15 cellular contexts compared by ENCODE assay signal in the genomic region with DNA sequence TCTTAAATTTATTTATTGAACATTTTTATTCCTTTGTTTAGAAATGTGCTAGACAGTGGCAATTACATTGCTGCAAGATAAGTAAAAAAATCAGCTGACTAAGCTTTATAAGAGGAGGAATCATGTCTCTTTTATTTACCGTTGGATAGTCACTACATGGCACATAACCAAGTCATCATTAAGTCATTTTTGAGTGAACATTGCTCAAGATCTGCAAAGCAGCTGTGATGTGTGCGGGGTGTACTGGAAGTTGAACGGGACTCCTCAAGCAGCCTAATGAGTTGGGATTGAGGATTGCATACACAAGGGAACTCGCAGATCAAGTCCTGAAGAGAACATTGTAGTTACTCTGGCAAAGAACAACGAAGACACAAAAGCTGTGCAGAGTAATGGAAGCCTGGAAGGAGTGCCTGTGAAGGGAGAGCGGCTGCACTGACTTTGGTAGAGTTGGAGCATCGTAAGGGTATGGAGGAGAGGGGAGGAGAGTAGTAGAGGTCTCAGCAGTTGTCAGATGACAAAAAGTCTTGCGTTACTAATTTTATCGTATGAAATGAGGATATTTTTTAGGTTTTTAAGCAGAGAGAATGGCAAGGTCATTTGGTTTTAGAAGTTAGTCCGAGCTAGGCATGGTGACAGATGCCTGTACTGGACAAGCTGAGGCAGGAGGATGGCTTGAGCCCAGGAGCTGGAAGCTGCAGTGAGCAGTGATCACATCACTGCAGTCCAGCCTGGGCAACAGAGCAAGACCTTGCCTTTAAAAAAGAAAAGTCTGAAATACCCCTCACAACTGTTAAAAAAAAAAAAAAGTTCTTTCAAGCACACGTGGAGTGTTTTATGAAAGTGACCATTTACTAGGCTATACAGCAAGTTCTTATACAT.
DNase-seq lines count a peak whose midpoint lies in the region; ATAC-seq and TF ChIP-seq lines count a peak whose summit lies in the region.
"Had no signal": no experiment of that assay in that cellular context is flagged by ENCODE, and none has a peak within 500 bp of the region (broad histone marks: within the 10 kb centered on the region; RNA-seq: fewer than 3 reads in every experiment).

No MANE protein-coding gene starts in this region.

- H3K4me1 ChIP-seq in HUES6 (ENCODE audit: control insufficient read depth, insufficient read depth, low read length): peaks cover 48% of the 10 kb centered on the region
- peaks cover 4% of the 10 kb centered on the region for H3K4me1 ChIP-seq in lower lobe of right lung

- intact Hi-C loops in lower lobe of right lung (cut with DNase I): no loop called here

- no peaks in the 10 kb centered on the region for H3K27me3 ChIP-seq in HUES6 (ENCODE audit: control insufficient read depth, insufficient read depth, low read length)
- peaks cover 2% of the 10 kb centered on the region for H3K27me3 ChIP-seq in lower lobe of right lung (ENCODE audit: low read depth)

- peak; percentile 29 to 67 for ATAC-seq in lower lobe of right lung
- ATAC-seq in HG03095 (IDR thresholded peaks at IDR 0.05; ENCODE audit: unreplicated experiment): no peak

- TF ChIP-seq CTCF in AG04449 (IDR thresholded peaks at IDR 0.05; ENCODE audit: insufficient read depth, low read length, missing control alignments): no peak
- TF ChIP-seq CTCF in lower lobe of right lung (IDR thresholded peaks at IDR 0.05): no peak

- no peak overlapping the region for H3K9ac ChIP-seq in HUES6 (ENCODE audit: low read length)

- DNase-seq in AG04449 (ENCODE audit: low read depth, low spot score): peak; percentile 72
- peak; percentile 92 for DNase-seq in fibroblast of gingiva (ENCODE audit: low read depth)
- no peak for DNase-seq in lower lobe of right lung
- DNase-seq in NCI-H1092 treated with DMSO at 0.1 percent for 48 hours (lab: John Stamatoyannopoulos, UW): no peak
- DNase-seq in SW 1271 (lab: John Stamatoyannopoulos, UW): no peak
- DNase-seq in activated gamma-delta T cell (lab: John Stamatoyannopoulos, UW): no peak
- DNase-seq: activated CD4-positive, alpha-beta memory T cell treated with anti-CD3 and anti-CD28 coated beads for 36 hours; activated effector memory CD4-positive, alpha-beta T cell treated with anti-CD3 and anti-CD28 coated beads, Interleukin-2, amount 50 U/mL, for 16 hours; AML-193; cerebellar nuclear complex; DMS153; NCI-H226; OCI-M1 had no signal

- H3K27ac ChIP-seq in HUES6 (ENCODE audit: low read depth, low read length) (0 out of 2 replicates have a peak overlapping the region, but pooled peaks have one; percentile 47), lower lobe of right lung (no peak overlapping the region)

- POLR2A ChIA-PET in AG04449 (lab: Yijun Ruan, JAX): no interaction called here

- H3K9me3 ChIP-seq in HUES6 (ENCODE audit: control insufficient read depth, insufficient read depth, low read depth, low read length): no peaks in the 10 kb centered on the region
- H3K9me3 ChIP-seq in lower lobe of right lung: no peaks in the 10 kb centered on the region

- CTCF ChIA-PET in AG04449 (lab: Yijun Ruan, JAX): interaction anchor here (0.9 to 1.0 kb wide), 2 partner anchors 11 to 48 kb away, joined by 3 to 4 read pairs; no protein-coding TSS in a partner anchor

- no peak overlapping the region for H3K4me3 ChIP-seq in AG04449 (ENCODE audit: low read depth, low read length)
- H3K4me3 ChIP-seq in HUES6 (ENCODE audit: low read depth, low read length): no peak overlapping the region
- H3K4me3 ChIP-seq in lower lobe of right lung: no peak overlapping the region

- peaks cover 33% of the 10 kb centered on the region for H3K36me3 ChIP-seq in HUES6 (ENCODE audit: control insufficient read depth, insufficient read depth, low read length)
- H3K36me3 ChIP-seq in lower lobe of right lung: no peaks in the 10 kb centered on the region

Comparison
In these comparisons a context has a peak if more than half of its experiments do, and no peak if none do; other contexts are left out.
1. DNase-seq: peak in AG04449 (single experiment) and fibroblast of gingiva (single experiment); none in lower lobe of right lung (single experiment), NCI-H1092 treated with DMSO at 0.1 percent for 48 hours (single experiment), SW 1271 (0 of 2) and activated gamma-delta T cell (single experiment).